Comparison of ENCODE assay signal across 11 cellular contexts in genomic region chr6:40645043-40645442, GRCh38. TPM values are rescaled to one million over a fixed set of nuclear protein-coding genes. Genes with fewer than 3 reads are reported as not detected.
"Had no signal": no experiment of that assay in that cellular context is flagged by ENCODE, and none has a peak within 500 bp of the region (broad histone marks: within the 10 kb centered on the region; RNA-seq: fewer than 3 reads in every experiment).

No MANE protein-coding gene starts in this region.

- H3K9ac ChIP-seq: GM23248, KMS-11 had no signal

- H3K4me2 ChIP-seq: KMS-11 had no signal

- H3K27ac Mint-ChIP-seq: H9 had no signal

- DNase-seq: GM23248, GOT3, H9, HCEC 1CT, IMR-90, Karpas-422, KBM-7 had no signal

- H3K4me3 Mint-ChIP-seq: H9 had no signal

- H2AFZ ChIP-seq: GM23248 had no signal

- H3K27ac ChIP-seq: GM23248, HL-60, KMS-11 had no signal

- H3K4me3 ChIP-seq: GM23248 had no signal

- FAIRE-seq: H54 had no signal

RNA-seq across cellular contexts. Expression of gene LRFN2, which starts 57.9 kb away (rescaled TPM):
- total RNA-seq: GM23248, HT1080, IMR-90 had no signal
- polyA plus RNA-seq: GM23248, IMR-90 had no signal
